Comparison of ENCODE assay signal across 8 cellular contexts in genomic region chr4:81919238-81919637, GRCh38.
DNase-seq lines count a peak whose midpoint lies in the region; ATAC-seq, FAIRE-seq and TF ChIP-seq lines count a peak whose summit lies in the region.

No MANE protein-coding gene starts in this region.

- peak; percentile 1 for DNase-seq in DMS 273 treated with DMSO at 0.1 percent for 48 hours (lab: John Stamatoyannopoulos, UW)
- peak; percentile 7 for DNase-seq in HPDE6-E6E7 (ENCODE audit: extremely low spot score)
- DNase-seq in mammary epithelial cell: peak; percentile 27
- DNase-seq in small intestine: peak; percentile 58
- no peak for DNase-seq in stomach
- no peak for DNase-seq in NCI-H187 (lab: John Stamatoyannopoulos, UW)
- no peak for DNase-seq in stimulated activated CD4-positive, alpha-beta T cell treated with anti-CD3 and anti-CD28 coated beads, Interleukin-2, amount 100 ng/mL, for 48 hours

- no peak overlapping the region for H2AFZ ChIP-seq in mammary epithelial cell (ENCODE audit: low read depth, low read length)

- WGBS in mammary epithelial cell (ENCODE audit: low coverage, missing lambda C conversion rate): 97% methylated on average over 4 of the region's 4 CpGs
- 48 to 63% (median 57%) methylated on average over 4 of the region's 4 CpGs for WGBS in small intestine, 3 donors
- 63 to 68% (median 67%) methylated on average over 4 of the region's 4 CpGs for WGBS in stomach, 5 donors

- in situ Hi-C loops in mammary epithelial cell (cut with MboI; ENCODE audit: low sequenced_read_pairs in 2 of 2): no loop called here

- no peak overlapping the region for H3K9ac ChIP-seq in mammary epithelial cell (ENCODE audit: insufficient read depth, low read length)

- H3K4me1 ChIP-seq in mammary epithelial cell (ENCODE audit: insufficient read depth, low read length): no peaks in the 10 kb centered on the region
- no peaks in the 10 kb centered on the region for H3K4me1 ChIP-seq in small intestine (ENCODE audit: control insufficient read depth in 2 of 2, insufficient read depth in 1 of 2, low read depth in 1 of 2, low read length in 1 of 2)
- H3K4me1 ChIP-seq in stomach: no peaks in the 10 kb centered on the region

- CTCF ChIA-PET in mammary epithelial cell (lab: Charles Lee; ENCODE audit: low non-redundant PET): interaction anchor here (0.6 kb wide), 1 partner anchor 165 kb away, joined by 5 read pairs; no protein-coding TSS in a partner anchor

- BruUV-seq in mammary epithelial cell (replicated peaks; lab: Mats Ljungman, UMichigan): no TSS peak

- no peak for TF ChIP-seq EP300 in stomach (IDR thresholded peaks at IDR 0.05)

- TF ChIP-seq CTCF in mammary epithelial cell (conservative IDR thresholded peaks at IDR 0.05 in 1 of 2, IDR thresholded peaks at IDR 0.05 in 1 of 2; ENCODE audit: extremely low read depth in 1 of 2, insufficient read depth in 1 of 2, low read depth in 1 of 2, low read length in 2 of 2): peak; percentile 32 to 47
- TF ChIP-seq CTCF in stomach (IDR thresholded peaks at IDR 0.05): peak in 1 of 7 experiments; percentile 24

- dilution Hi-C loops in mammary epithelial cell (cut with HindIII; ENCODE audit: low sequenced_read_pairs): no loop called here

- TF ChIP-seq POLR2A in stomach (IDR thresholded peaks at IDR 0.05): no peak

- no peaks in the 10 kb centered on the region for H3K9me3 ChIP-seq in mammary epithelial cell (replicated peaks; ENCODE audit: insufficient read depth, low read length)
- H3K9me3 ChIP-seq in small intestine (ENCODE audit: control insufficient read depth, low read depth): no peaks in the 10 kb centered on the region
- H3K9me3 ChIP-seq in stomach: no peaks in the 10 kb centered on the region

- FAIRE-seq in small intestine (lab: Jason Lieb, UNC): no peak

- no peak overlapping the region for H3K4me3 ChIP-seq in mammary epithelial cell (replicated peaks in 1 of 3; ENCODE audit: insufficient read depth in 1 of 3, low read depth in 2 of 3, low read length in 3 of 3)
- H3K4me3 ChIP-seq in small intestine (ENCODE audit: low read depth in 1 of 2, low read length in 2 of 2): no peak overlapping the region
- H3K4me3 ChIP-seq in stomach: no peak overlapping the region

- H4K20me1 ChIP-seq in mammary epithelial cell (ENCODE audit: insufficient read depth, low read length): no peaks in the 10 kb centered on the region

- H3K27me3 ChIP-seq in mammary epithelial cell (ENCODE audit: insufficient read depth, low read length): no peaks in the 10 kb centered on the region
- H3K27me3 ChIP-seq in small intestine (ENCODE audit: control insufficient read depth in 2 of 2, insufficient read depth in 2 of 2, low read length in 2 of 2): peaks cover 0 to 1% of the 10 kb centered on the region in 2 donors
- no peaks in the 10 kb centered on the region for H3K27me3 ChIP-seq in stomach

- no peak overlapping the region for H3K4me2 ChIP-seq in mammary epithelial cell (ENCODE audit: insufficient read depth, low read depth, low read length)

- peak; percentile 74 for ATAC-seq in GM19372 (IDR thresholded peaks at IDR 0.05; ENCODE audit: low read depth, unreplicated experiment)

- intact Hi-C loops in mammary epithelial cell (cut with micrococcal nuclease): loop anchor here (5.0 kb wide), 3 partner anchors 283 to 512 kb away; no protein-coding TSS in a partner anchor
- intact Hi-C loops in stomach (cut with DNase I; ENCODE audit: low total_unique reads): no loop called here

- H3K36me3 ChIP-seq in mammary epithelial cell (ENCODE audit: insufficient read depth, low read length): no peaks in the 10 kb centered on the region
- H3K36me3 ChIP-seq in small intestine (ENCODE audit: control insufficient read depth in 2 of 2, insufficient read depth in 2 of 2, low read length in 2 of 2): no peaks in the 10 kb centered on the region
- no peaks in the 10 kb centered on the region for H3K36me3 ChIP-seq in stomach

- H3K27ac ChIP-seq in mammary epithelial cell (ENCODE audit: insufficient read depth, low read depth, low read length) (no peak overlapping the region), small intestine (ENCODE audit: low read depth in 1 of 2, low read length in 1 of 2) (no peak overlapping the region), stomach (no peak overlapping the region)

- no peaks in the 10 kb centered on the region for H3K79me2 ChIP-seq in mammary epithelial cell (ENCODE audit: insufficient read depth, low read length)

Comparison
In these comparisons a context has a peak if more than half of its experiments do, and no peak if none do; other contexts are left out.
1. DNase-seq: peak in DMS 273 treated with DMSO at 0.1 percent for 48 hours (single experiment), HPDE6-E6E7 (single experiment), mammary epithelial cell (single experiment) and small intestine (single experiment); none in stomach (single experiment), NCI-H187 (0 of 2) and stimulated activated CD4-positive, alpha-beta T cell treated with anti-CD3 and anti-CD28 coated beads, Interleukin-2, amount 100 ng/mL, for 48 hours (0 of 2).